Comparison of ENCODE assay signal across 1 cellular context in the genomic region with DNA sequence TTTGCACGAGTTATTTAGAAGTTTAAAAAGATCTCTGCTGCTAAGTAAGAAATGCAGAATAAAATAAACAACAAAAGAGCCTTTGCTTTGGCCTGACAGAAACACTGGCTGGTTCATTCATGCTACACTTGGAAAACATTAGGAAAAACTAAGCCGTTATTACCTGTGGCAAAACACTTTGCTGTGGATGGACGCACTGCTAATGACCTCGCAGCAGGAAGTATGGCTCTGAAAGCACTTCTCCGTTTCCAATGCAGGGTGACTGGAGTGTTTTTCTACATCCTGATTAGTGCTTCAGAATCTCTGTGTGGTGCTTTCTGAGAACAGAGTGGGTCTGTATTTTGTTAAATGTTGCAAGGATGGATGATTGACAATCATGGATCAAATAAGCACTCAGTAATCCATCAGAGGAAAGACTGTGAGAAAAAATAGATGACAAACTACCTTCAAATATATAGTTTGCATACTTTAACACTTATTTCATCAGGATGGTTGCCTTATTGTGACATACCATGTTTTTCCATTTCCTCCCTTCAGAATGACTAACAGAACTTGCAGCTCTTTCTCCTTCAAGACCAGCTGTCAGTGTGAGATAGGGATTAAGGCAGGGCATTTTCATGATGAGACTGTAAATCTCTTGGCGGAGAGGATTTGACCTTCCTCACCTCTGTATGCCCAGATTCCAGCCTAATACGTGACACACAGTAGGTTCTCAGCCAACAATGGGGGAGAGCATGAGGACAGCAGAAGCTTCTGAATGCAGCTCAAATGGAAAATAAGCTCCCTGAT.
TF ChIP-seq lines count a peak whose summit lies in the region.

No MANE protein-coding gene starts in this region.

TF ChIP-seq in H1, 55 proteins besides CTCF, POLR2A, EP300 and RAD21 (continued from another document):
- TF ChIP-seq SRF (IDR thresholded peaks at IDR 0.05; ENCODE audit: low read depth, low read length) = no peak
- no peak for TF ChIP-seq TCF12 (IDR thresholded peaks at IDR 0.05; ENCODE audit: low read depth, low read length)
- TF ChIP-seq, protein P1, sequence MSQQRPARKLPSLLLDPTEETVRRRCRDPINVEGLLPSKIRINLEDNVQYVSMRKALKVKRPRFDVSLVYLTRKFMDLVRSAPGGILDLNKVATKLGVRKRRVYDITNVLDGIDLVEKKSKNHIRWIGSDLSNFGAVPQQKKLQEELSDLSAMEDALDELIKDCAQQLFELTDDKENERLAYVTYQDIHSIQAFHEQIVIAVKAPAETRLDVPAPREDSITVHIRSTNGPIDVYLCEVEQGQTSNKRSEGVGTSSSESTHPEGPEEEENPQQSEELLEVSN (IDR thresholded peaks at IDR 0.05) = no peak
- no peak for TF ChIP-seq KDM4A (IDR thresholded peaks at IDR 0.05; ENCODE audit: low read depth, low read length, severe bottlenecking)
- TF ChIP-seq, protein P2, sequence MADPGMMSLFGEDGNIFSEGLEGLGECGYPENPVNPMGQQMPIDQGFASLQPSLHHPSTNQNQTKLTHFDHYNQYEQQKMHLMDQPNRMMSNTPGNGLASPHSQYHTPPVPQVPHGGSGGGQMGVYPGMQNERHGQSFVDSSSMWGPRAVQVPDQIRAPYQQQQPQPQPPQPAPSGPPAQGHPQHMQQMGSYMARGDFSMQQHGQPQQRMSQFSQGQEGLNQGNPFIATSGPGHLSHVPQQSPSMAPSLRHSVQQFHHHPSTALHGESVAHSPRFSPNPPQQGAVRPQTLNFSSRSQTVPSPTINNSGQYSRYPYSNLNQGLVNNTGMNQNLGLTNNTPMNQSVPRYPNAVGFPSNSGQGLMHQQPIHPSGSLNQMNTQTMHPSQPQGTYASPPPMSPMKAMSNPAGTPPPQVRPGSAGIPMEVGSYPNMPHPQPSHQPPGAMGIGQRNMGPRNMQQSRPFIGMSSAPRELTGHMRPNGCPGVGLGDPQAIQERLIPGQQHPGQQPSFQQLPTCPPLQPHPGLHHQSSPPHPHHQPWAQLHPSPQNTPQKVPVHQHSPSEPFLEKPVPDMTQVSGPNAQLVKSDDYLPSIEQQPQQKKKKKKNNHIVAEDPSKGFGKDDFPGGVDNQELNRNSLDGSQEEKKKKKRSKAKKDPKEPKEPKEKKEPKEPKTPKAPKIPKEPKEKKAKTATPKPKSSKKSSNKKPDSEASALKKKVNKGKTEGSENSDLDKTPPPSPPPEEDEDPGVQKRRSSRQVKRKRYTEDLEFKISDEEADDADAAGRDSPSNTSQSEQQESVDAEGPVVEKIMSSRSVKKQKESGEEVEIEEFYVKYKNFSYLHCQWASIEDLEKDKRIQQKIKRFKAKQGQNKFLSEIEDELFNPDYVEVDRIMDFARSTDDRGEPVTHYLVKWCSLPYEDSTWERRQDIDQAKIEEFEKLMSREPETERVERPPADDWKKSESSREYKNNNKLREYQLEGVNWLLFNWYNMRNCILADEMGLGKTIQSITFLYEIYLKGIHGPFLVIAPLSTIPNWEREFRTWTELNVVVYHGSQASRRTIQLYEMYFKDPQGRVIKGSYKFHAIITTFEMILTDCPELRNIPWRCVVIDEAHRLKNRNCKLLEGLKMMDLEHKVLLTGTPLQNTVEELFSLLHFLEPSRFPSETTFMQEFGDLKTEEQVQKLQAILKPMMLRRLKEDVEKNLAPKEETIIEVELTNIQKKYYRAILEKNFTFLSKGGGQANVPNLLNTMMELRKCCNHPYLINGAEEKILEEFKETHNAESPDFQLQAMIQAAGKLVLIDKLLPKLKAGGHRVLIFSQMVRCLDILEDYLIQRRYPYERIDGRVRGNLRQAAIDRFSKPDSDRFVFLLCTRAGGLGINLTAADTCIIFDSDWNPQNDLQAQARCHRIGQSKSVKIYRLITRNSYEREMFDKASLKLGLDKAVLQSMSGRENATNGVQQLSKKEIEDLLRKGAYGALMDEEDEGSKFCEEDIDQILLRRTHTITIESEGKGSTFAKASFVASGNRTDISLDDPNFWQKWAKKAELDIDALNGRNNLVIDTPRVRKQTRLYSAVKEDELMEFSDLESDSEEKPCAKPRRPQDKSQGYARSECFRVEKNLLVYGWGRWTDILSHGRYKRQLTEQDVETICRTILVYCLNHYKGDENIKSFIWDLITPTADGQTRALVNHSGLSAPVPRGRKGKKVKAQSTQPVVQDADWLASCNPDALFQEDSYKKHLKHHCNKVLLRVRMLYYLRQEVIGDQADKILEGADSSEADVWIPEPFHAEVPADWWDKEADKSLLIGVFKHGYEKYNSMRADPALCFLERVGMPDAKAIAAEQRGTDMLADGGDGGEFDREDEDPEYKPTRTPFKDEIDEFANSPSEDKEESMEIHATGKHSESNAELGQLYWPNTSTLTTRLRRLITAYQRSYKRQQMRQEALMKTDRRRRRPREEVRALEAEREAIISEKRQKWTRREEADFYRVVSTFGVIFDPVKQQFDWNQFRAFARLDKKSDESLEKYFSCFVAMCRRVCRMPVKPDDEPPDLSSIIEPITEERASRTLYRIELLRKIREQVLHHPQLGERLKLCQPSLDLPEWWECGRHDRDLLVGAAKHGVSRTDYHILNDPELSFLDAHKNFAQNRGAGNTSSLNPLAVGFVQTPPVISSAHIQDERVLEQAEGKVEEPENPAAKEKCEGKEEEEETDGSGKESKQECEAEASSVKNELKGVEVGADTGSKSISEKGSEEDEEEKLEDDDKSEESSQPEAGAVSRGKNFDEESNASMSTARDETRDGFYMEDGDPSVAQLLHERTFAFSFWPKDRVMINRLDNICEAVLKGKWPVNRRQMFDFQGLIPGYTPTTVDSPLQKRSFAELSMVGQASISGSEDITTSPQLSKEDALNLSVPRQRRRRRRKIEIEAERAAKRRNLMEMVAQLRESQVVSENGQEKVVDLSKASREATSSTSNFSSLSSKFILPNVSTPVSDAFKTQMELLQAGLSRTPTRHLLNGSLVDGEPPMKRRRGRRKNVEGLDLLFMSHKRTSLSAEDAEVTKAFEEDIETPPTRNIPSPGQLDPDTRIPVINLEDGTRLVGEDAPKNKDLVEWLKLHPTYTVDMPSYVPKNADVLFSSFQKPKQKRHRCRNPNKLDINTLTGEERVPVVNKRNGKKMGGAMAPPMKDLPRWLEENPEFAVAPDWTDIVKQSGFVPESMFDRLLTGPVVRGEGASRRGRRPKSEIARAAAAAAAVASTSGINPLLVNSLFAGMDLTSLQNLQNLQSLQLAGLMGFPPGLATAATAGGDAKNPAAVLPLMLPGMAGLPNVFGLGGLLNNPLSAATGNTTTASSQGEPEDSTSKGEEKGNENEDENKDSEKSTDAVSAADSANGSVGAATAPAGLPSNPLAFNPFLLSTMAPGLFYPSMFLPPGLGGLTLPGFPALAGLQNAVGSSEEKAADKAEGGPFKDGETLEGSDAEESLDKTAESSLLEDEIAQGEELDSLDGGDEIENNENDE (IDR thresholded peaks at IDR 0.05; ENCODE audit: insufficient replicate concordance, low read length) = no peak
